In the genomic region with DNA sequence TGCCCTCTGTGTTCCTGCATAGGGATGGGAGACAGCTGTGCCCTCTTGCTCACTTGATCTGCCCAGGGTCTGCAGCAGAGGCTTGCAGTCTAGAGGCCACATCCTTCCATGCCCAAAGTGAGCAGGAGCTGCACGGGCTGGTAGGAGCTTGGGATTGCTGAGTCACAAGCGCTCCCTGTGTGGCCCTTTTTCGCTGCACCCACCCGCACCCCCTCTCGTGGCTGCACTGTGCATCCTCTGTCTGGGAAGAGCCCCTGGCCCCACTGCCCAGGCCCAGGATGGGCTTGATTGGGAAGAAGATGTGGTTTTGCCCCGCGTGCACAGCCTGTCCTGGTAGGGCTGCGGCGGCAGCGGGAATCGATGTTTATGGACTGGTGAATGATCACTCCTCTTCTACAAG, we compare ENCODE assay signal across 22 cellular contexts.
"Had no signal": no experiment of that assay in that cellular context is flagged by ENCODE, and none has a peak within 500 bp of the region (broad histone marks: within the 10 kb centered on the region; RNA-seq: fewer than 3 reads in every experiment).

No MANE protein-coding gene starts in this region.

- H3K79me2 ChIP-seq: parathyroid adenoma had no signal

- H3K4me3 Mint-ChIP-seq: activated B cell treated with CpG ODN at 0.5 μM for 24 hours; activated CD4-positive, alpha-beta T cell treated with anti-CD3 and anti-CD28 coated beads for 36 hours; activated naive CD8-positive, alpha-beta T cell treated with anti-CD3 and anti-CD28 coated beads for 36 hours; natural killer cell treated with Interleukin-12 subunit alpha and Interleukin-12 subunit beta and Interleukin-15 and Interleukin-18, amount 100 ng/mL, for 72 hours had no signal

- H3K9ac ChIP-seq: parathyroid adenoma had no signal

- H3K4me3 ChIP-seq: thoracic aorta, upper lobe of left lung had no signal

- H3K27ac Mint-ChIP-seq: activated B cell treated with CpG ODN at 0.5 μM for 24 hours; activated CD4-positive, alpha-beta T cell treated with anti-CD3 and anti-CD28 coated beads for 36 hours; activated naive CD8-positive, alpha-beta T cell treated with anti-CD3 and anti-CD28 coated beads for 36 hours; natural killer cell treated with Interleukin-12 subunit alpha and Interleukin-12 subunit beta and Interleukin-15 and Interleukin-18, amount 100 ng/mL, for 72 hours had no signal

- H3K36me3 ChIP-seq: thoracic aorta had no signal

- H3K9me3 ChIP-seq: thoracic aorta, upper lobe of left lung had no signal

- DNase-seq: activated B cell treated with CpG ODN at 0.5 μM for 24 hours; activated CD4-positive, alpha-beta T cell treated with anti-CD3 and anti-CD28 coated beads for 36 hours; activated CD4-positive, alpha-beta T cell treated with anti-CD3 and anti-CD28 coated beads, Interleukin-2, amount 50 U/mL, for 4 hours; activated naive CD4-positive, alpha-beta T cell treated with Interleukin-2 at 50 U/mL for 16 hours; activated naive CD8-positive, alpha-beta T cell treated with anti-CD3 and anti-CD28 coated beads for 36 hours; activated T-cell treated with anti-CD3 and anti-CD28 coated beads, Interleukin-2, amount 50 U/mL, for 48 hours; amniotic stem cell; cerebellar nuclear complex; effector CD4-positive, alpha-beta T cell; erythroblast; foreskin fibroblast; hippocampal formation; left ventricle myocardium superior; midbrain; right cardiac atrium; stimulated activated CD4-positive, alpha-beta T cell treated with anti-CD3 and anti-CD28 coated beads, Interleukin-4, amount 100 ng/mL, for 24 hours; stimulated activated naive CD4-positive, alpha-beta T cell treated with Interleukin-2 at 50 U/mL for 16 hours; T-helper 9 cell had no signal

- H3K36me3 Mint-ChIP-seq: activated naive CD8-positive, alpha-beta T cell treated with anti-CD3 and anti-CD28 coated beads for 36 hours; natural killer cell treated with Interleukin-12 subunit alpha and Interleukin-12 subunit beta and Interleukin-15 and Interleukin-18, amount 100 ng/mL, for 72 hours had no signal

- H3K4me1 ChIP-seq: parathyroid adenoma had no signal

- H3K4me1 Mint-ChIP-seq: activated B cell treated with CpG ODN at 0.5 μM for 24 hours; activated CD4-positive, alpha-beta T cell treated with anti-CD3 and anti-CD28 coated beads for 36 hours had no signal

- H3K9me3 Mint-ChIP-seq: activated B cell treated with CpG ODN at 0.5 μM for 24 hours; activated naive CD8-positive, alpha-beta T cell treated with anti-CD3 and anti-CD28 coated beads for 36 hours; natural killer cell treated with Interleukin-12 subunit alpha and Interleukin-12 subunit beta and Interleukin-15 and Interleukin-18, amount 100 ng/mL, for 72 hours had no signal

- H3K27me3 ChIP-seq: upper lobe of left lung had no signal

- H2AFZ ChIP-seq: parathyroid adenoma had no signal

- ATAC-seq: activated CD4-positive, alpha-beta T cell treated with anti-CD3 and anti-CD28 coated beads for 36 hours; left ventricle myocardium superior; right cardiac atrium had no signal

- H3K27ac ChIP-seq: parathyroid adenoma, thoracic aorta, upper lobe of left lung had no signal
